ENCODE assay signal across 25 cellular contexts in genomic region chr13:94462670-94463069, GRCh38. TPM values are rescaled to one million over a fixed set of nuclear protein-coding genes. Genes with fewer than 3 reads are reported as not detected.
DNase-seq lines count a peak whose midpoint lies in the region; ATAC-seq, FAIRE-seq and TF ChIP-seq lines count a peak whose summit lies in the region.
"Had no signal": no experiment of that assay in that cellular context is flagged by ENCODE, and none has a peak within 500 bp of the region (broad histone marks: within the 10 kb centered on the region; RNA-seq: fewer than 3 reads in every experiment).

No MANE protein-coding gene starts in this region.

- ATAC-seq in A549 (no peak), left lobe of liver (peak; percentile 77), right lobe of liver (peak in 3 of 4 donors; percentile 30 to 63 (median 54)), HG02763 (IDR thresholded peaks at IDR 0.05; ENCODE audit: unreplicated experiment) (no peak), HG02973 (IDR thresholded peaks at IDR 0.05; ENCODE audit: unreplicated experiment) (no peak)

- H3K9ac ChIP-seq in astrocyte (ENCODE audit: low read length) = no peak overlapping the region
- H3K9ac ChIP-seq: BLaER1 had no signal

- H3K4me2 ChIP-seq in A549 (no peak overlapping the region), astrocyte (ENCODE audit: low read length) (no peak overlapping the region)
- H3K4me2 ChIP-seq: BLaER1 had no signal

- TF ChIP-seq EP300 in A549 (IDR thresholded peaks at IDR 0.05) = no peak

- H3K27ac Mint-ChIP-seq in astrocyte (ENCODE audit: unreplicated experiment) = no peak overlapping the region
- H3K27ac Mint-ChIP-seq: CD14-positive monocyte; CD4-positive, alpha-beta memory T cell; CD4-positive, CD25-positive, alpha-beta regulatory T cell; CD8-positive, alpha-beta memory T cell had no signal

- DNase-seq in A549 (ENCODE audit: low read depth in 1 of 2, low spot score in 1 of 2) = no peak
- no peak for DNase-seq in astrocyte (ENCODE audit: low read depth)
- DNase-seq in left lobe of liver (ENCODE audit: low spot score) = no peak
- no peak for DNase-seq in right lobe of liver
- DNase-seq in UCSD-AML1 (lab: John Stamatoyannopoulos, UW; ENCODE audit: unreplicated experiment) = no peak
- DNase-seq: ACHN; BE2C; C1 segment of cervical spinal cord; CD4-positive, alpha-beta memory T cell; CD4-positive, CD25-positive, alpha-beta regulatory T cell; CD8-positive, alpha-beta memory T cell; COR-L47; DMS79 treated with DMSO at 0.1 percent for 48 hours; GF-D8 had no signal

- H3K36me3 Mint-ChIP-seq in astrocyte (ENCODE audit: low read depth, unreplicated experiment) = no peaks in the 10 kb centered on the region
- H3K36me3 Mint-ChIP-seq: CD14-positive monocyte; CD4-positive, alpha-beta memory T cell; CD4-positive, CD25-positive, alpha-beta regulatory T cell; CD8-positive, alpha-beta memory T cell had no signal

- TF ChIP-seq CTCF in A549 (IDR thresholded peaks at IDR 0.05) (no peak), astrocyte (IDR thresholded peaks at IDR 0.05; ENCODE audit: insufficient read depth, low read depth, low read length) (no peak), right lobe of liver (IDR thresholded peaks at IDR 0.05) (no peak)

- no peaks in the 10 kb centered on the region for H3K4me1 Mint-ChIP-seq in astrocyte (ENCODE audit: low read depth, unreplicated experiment)
- H3K4me1 Mint-ChIP-seq: CD14-positive monocyte; CD4-positive, alpha-beta memory T cell; CD4-positive, CD25-positive, alpha-beta regulatory T cell; CD8-positive, alpha-beta memory T cell had no signal

- no peak for TF ChIP-seq RAD21 in A549 (conservative IDR thresholded peaks at IDR 0.05 in 1 of 2, IDR thresholded peaks at IDR 0.05 in 1 of 2)

- H4K20me1 ChIP-seq in astrocyte (ENCODE audit: insufficient read depth, low read length) = no peaks in the 10 kb centered on the region
- H4K20me1 ChIP-seq: BLaER1 had no signal

- no peaks in the 10 kb centered on the region for H3K79me2 ChIP-seq in astrocyte (ENCODE audit: insufficient read depth, low read length)

- intact Hi-C loops in right lobe of liver (cut with DNase I) = no loop called here

- H3K9me3 Mint-ChIP-seq in astrocyte (ENCODE audit: unreplicated experiment) = no peaks in the 10 kb centered on the region
- H3K9me3 Mint-ChIP-seq: CD14-positive monocyte; CD4-positive, alpha-beta memory T cell; CD8-positive, alpha-beta memory T cell had no signal

- no peak overlapping the region for H3K4me3 ChIP-seq in A549
- no peak overlapping the region for H3K4me3 ChIP-seq in astrocyte (ENCODE audit: insufficient read depth, low read depth, low read length)
- no peak overlapping the region for H3K4me3 ChIP-seq in right lobe of liver
- H3K4me3 ChIP-seq: BLaER1 had no signal

- 76% methylated on average over 5 of the region's 6 CpGs for WGBS in A549 (ENCODE audit: missing lambda C conversion rate)
- 51% methylated on average over 6 of the region's 6 CpGs for WGBS in right lobe of liver (ENCODE audit: insufficient coverage, low coverage, low lambda C conversion rate, missing lambda C conversion rate)

- H2AFZ ChIP-seq in astrocyte (ENCODE audit: low read depth, low read length) = no peak overlapping the region

- H3K36me3 ChIP-seq in astrocyte (ENCODE audit: insufficient read depth, low read length) (no peaks in the 10 kb centered on the region), right lobe of liver (no peaks in the 10 kb centered on the region)
- H3K36me3 ChIP-seq: BE2C, BLaER1 had no signal

- no peak for FAIRE-seq in A549 (lab: Jason Lieb, UNC)
- FAIRE-seq in astrocyte (lab: Jason Lieb, UNC) = peak; percentile 64
- FAIRE-seq: G401.6, GM12891, GM19239 had no signal

- H3K27me3 ChIP-seq in astrocyte (ENCODE audit: insufficient read depth, low read length) (no peaks in the 10 kb centered on the region), right lobe of liver (no peaks in the 10 kb centered on the region)
- H3K27me3 ChIP-seq: BE2C, BLaER1 had no signal

- H3K27me3 Mint-ChIP-seq in astrocyte (ENCODE audit: low read depth, unreplicated experiment) = peaks cover 2% of the 10 kb centered on the region
- H3K27me3 Mint-ChIP-seq: CD4-positive, CD25-positive, alpha-beta regulatory T cell had no signal

- no peak overlapping the region for H3K4me3 Mint-ChIP-seq in astrocyte (ENCODE audit: unreplicated experiment)
- H3K4me3 Mint-ChIP-seq: CD14-positive monocyte; CD4-positive, alpha-beta memory T cell; CD4-positive, CD25-positive, alpha-beta regulatory T cell; CD8-positive, alpha-beta memory T cell had no signal

- H3K9me3 ChIP-seq in A549 (no peaks in the 10 kb centered on the region), astrocyte (ENCODE audit: insufficient read depth, low read depth, low read length) (no peaks in the 10 kb centered on the region), right lobe of liver (no peaks in the 10 kb centered on the region)
- H3K9me3 ChIP-seq: BE2C, BLaER1 had no signal

- TF ChIP-seq POLR2A in A549 (IDR thresholded peaks at IDR 0.05; ENCODE audit: low read length) (no peak), right lobe of liver (IDR thresholded peaks at IDR 0.05) (no peak)

- no peaks in the 10 kb centered on the region for H3K4me1 ChIP-seq in A549
- no peaks in the 10 kb centered on the region for H3K4me1 ChIP-seq in astrocyte (ENCODE audit: insufficient read depth, low read length)
- H3K4me1 ChIP-seq in right lobe of liver = no peaks in the 10 kb centered on the region
- H3K4me1 ChIP-seq: BE2C, BLaER1 had no signal

- CTCF ChIA-PET in A549 (lab: Yijun Ruan, JAX) = no interaction called here

- POLR2A ChIA-PET in A549 (lab: Yijun Ruan, JAX) = no interaction called here

- H3K27ac ChIP-seq in A549 (no peak overlapping the region), astrocyte (ENCODE audit: low read depth, low read length) (no peak overlapping the region), right lobe of liver (no peak overlapping the region)
- H3K27ac ChIP-seq: 22Rv1, BLaER1 had no signal

TF ChIP-seq in A549, 52 proteins besides CTCF, POLR2A, EP300 and RAD21:
- TF ChIP-seq ATOH8 (CRISPR knock-in tag; IDR thresholded peaks at IDR 0.05; ENCODE audit: low read depth) = no peak
- TF ChIP-seq EHF (CRISPR knock-in tag; IDR thresholded peaks at IDR 0.05) = no peak
- TF ChIP-seq MAFK (IDR thresholded peaks at IDR 0.05; ENCODE audit: partially characterized antibody) = peak; percentile 42
- no peak for TF ChIP-seq NPAS2 (CRISPR knock-in tag; IDR thresholded peaks at IDR 0.05; ENCODE audit: borderline replicate concordance)
- no peak for TF ChIP-seq FOSB (CRISPR knock-in tag; IDR thresholded peaks at IDR 0.05)
- TF ChIP-seq JUNB (IDR thresholded peaks at IDR 0.05) = no peak
- TF ChIP-seq USF2 (IDR thresholded peaks at IDR 0.05) = no peak

RNA-seq across cellular contexts. Expression of gene DCT, which starts 16.8 kb away (rescaled TPM):
- 0.03 and 0.08 TPM in 2 replicates for polyA plus RNA-seq in A549 (2011; rRNA removed)
- polyA plus RNA-seq in A549 (2012; cell fraction: cytosol; rRNA removed) = not detected in 2 replicates
- not detected in 2 replicates for polyA plus RNA-seq in A549 (2012; cell fraction: nucleus; rRNA removed)
- polyA plus RNA-seq in A549 (2017; fragmentation: RNase III; extraction: RNeasy Plus Mini Kit Qiagen cat#74134 plus additional on column Dnase treatment) = not detected in 3 replicates
- not detected in 2 replicates for polyA minus RNA-seq in A549 (2011; rRNA and poly(A)+ RNA removed)
- 0.05 TPM in 1 of 2 replicates, not detected in the other for total RNA-seq in astrocyte
- 0.30 TPM for total RNA-seq in left lobe of liver
- under 1 TPM in 4 of 6 experiments, not detected in 2; 0.10 to 0.35 (median 0.11) TPM for total RNA-seq in right lobe of liver
- total RNA-seq: A172, A673 had no signal
- polyA plus RNA-seq: AG04450; CD14-positive monocyte; CD8-positive, alpha-beta memory T cell had no signal

Comparison
In these comparisons a context has a peak if more than half of its experiments do, and no peak if none do; other contexts are left out.
1. ATAC-seq: peak in left lobe of liver (single experiment) and right lobe of liver (3 of 4); none in A549 (0 of 2), HG02763 (single experiment) and HG02973 (single experiment).